29 cellular contexts compared by ENCODE assay signal in genomic region chr10:72954230-72954595, GRCh38. TPM values are rescaled to one million over a fixed set of nuclear protein-coding genes. Genes with fewer than 3 reads are reported as not detected.
DNase-seq lines count a peak whose midpoint lies in the region; ATAC-seq and TF ChIP-seq lines count a peak whose summit lies in the region.
"Had no signal": no experiment of that assay in that cellular context is flagged by ENCODE, and none has a peak within 500 bp of the region (broad histone marks: within the 10 kb centered on the region; RNA-seq: fewer than 3 reads in every experiment).

No MANE protein-coding gene starts in this region.

- H3K27ac Mint-ChIP-seq in H9: peak overlapping the region in 2 of 3 experiments; percentile 28 to 56; a peak in 2 of 7 replicates
- H3K27ac Mint-ChIP-seq: activated naive CD8-positive, alpha-beta T cell treated with anti-CD3 and anti-CD28 coated beads for 36 hours; activated T-cell treated with anti-CD3 and anti-CD28 coated beads, Interleukin-2, amount 50 U/mL, for 24 hours; immature natural killer cell; naive B cell; T-helper 1 cell treated with Interleukin-12 subunit alpha and Interleukin-12 subunit beta and Interleukin-4 antibody, amounts not matched to agents 30 μg/mL and 1 μg/mL, for 36 hours had no signal

- no peaks in the 10 kb centered on the region; the same call in 1 of the 2 replicates for H3K27me3 ChIP-seq in H9 (ENCODE audit: insufficient read depth, low read length)
- H3K27me3 ChIP-seq in duodenal mucosa (ENCODE audit: control insufficient read depth in 1 of 2, insufficient read depth in 2 of 2, low read length in 2 of 2): no peaks in the 10 kb centered on the region
- H3K27me3 ChIP-seq in lower lobe of right lung (ENCODE audit: low read depth): no peaks in the 10 kb centered on the region
- H3K27me3 ChIP-seq in smooth muscle cell (ENCODE audit: low read depth): no peaks in the 10 kb centered on the region
- H3K27me3 ChIP-seq: BLaER1 treated with 17β-estradiol and CSF1 and Interleukin-3, amounts not matched to agents 10 nM and 100 nM; left lung; thyroid gland had no signal

- WGBS in H9 (ENCODE audit: extremely low coverage, insufficient read length, low lambda C conversion rate): no CpG with 5 or more reads among the region's 8 CpGs
- 85% methylated on average over 8 of the region's 8 CpGs for WGBS in smooth muscle cell (ENCODE audit: low lambda C conversion rate)

- H3K9me3 Mint-ChIP-seq in H9: no peaks in the 10 kb centered on the region
- H3K9me3 Mint-ChIP-seq: activated naive CD8-positive, alpha-beta T cell treated with anti-CD3 and anti-CD28 coated beads for 36 hours; activated T-cell treated with anti-CD3 and anti-CD28 coated beads, Interleukin-2, amount 50 U/mL, for 24 hours; immature natural killer cell; naive B cell; T-helper 1 cell treated with Interleukin-12 subunit alpha and Interleukin-12 subunit beta and Interleukin-4 antibody, amounts not matched to agents 30 μg/mL and 1 μg/mL, for 36 hours had no signal

- no peak overlapping the region for H2BK20ac ChIP-seq in H9 (ENCODE audit: low read depth, low read length, poor library complexity, severe bottlenecking)

- intact Hi-C loops in lower lobe of right lung (cut with DNase I): no loop called here

- no peak overlapping the region for H3K4ac ChIP-seq in H9 (ENCODE audit: low read depth, low read length)

- H4K5ac ChIP-seq in H9 (ENCODE audit: insufficient read length, low read depth, low read length): no peak overlapping the region

- H4K8ac ChIP-seq in H9 (replicated peaks; ENCODE audit: insufficient read length, low read depth, low read length): no peak overlapping the region

- no peak overlapping the region for H3K27ac ChIP-seq in H9 (ENCODE audit: insufficient read length, low read depth, low read length)
- H3K27ac ChIP-seq in duodenal mucosa (ENCODE audit: low read depth, low read length): peak overlapping the region; percentile 64
- peak overlapping the region; percentile 46 for H3K27ac ChIP-seq in lower lobe of right lung
- H3K27ac ChIP-seq in smooth muscle cell (ENCODE audit: low read depth): no peak overlapping the region
- H3K27ac ChIP-seq: BLaER1 treated with 17β-estradiol and CSF1 and Interleukin-3, amounts not matched to agents 10 nM and 100 nM; epithelial cell of prostate; left lung; stomach; thyroid gland had no signal

- no peaks in the 10 kb centered on the region for H3K79me1 ChIP-seq in H9 (ENCODE audit: insufficient read depth, low read depth, low read length, poor library complexity, severe bottlenecking)

- no peaks in the 10 kb centered on the region for H3K79me2 ChIP-seq in H9 (ENCODE audit: insufficient read depth, low read length)
- no peaks in the 10 kb centered on the region for H3K79me2 ChIP-seq in smooth muscle cell (ENCODE audit: low read depth)

- no peaks in the 10 kb centered on the region for H3F3A ChIP-seq in smooth muscle cell (ENCODE audit: low read depth)

- H2BK12ac ChIP-seq in H9 (ENCODE audit: insufficient read length, low read depth, low read length): no peak overlapping the region

- H2AFZ ChIP-seq in H9 (ENCODE audit: low read length) (no peak overlapping the region), smooth muscle cell (ENCODE audit: low read depth) (no peak overlapping the region)

- no peak overlapping the region; the same call in 1 of the 2 replicates for H3K14ac ChIP-seq in H9 (ENCODE audit: insufficient read depth, low read length)

- no peak overlapping the region for H3K23ac ChIP-seq in H9 (ENCODE audit: insufficient read length, low read depth, low read length)

- H4K91ac ChIP-seq in H9 (ENCODE audit: insufficient read length, low read depth, low read length): no peak overlapping the region

- no peaks in the 10 kb centered on the region for H3K36me3 Mint-ChIP-seq in H9 (ENCODE audit: insufficient read depth in 1 of 3, low read depth in 3 of 3)
- H3K36me3 Mint-ChIP-seq: activated naive CD8-positive, alpha-beta T cell treated with anti-CD3 and anti-CD28 coated beads for 36 hours; immature natural killer cell; naive B cell had no signal

- H3K27me3 Mint-ChIP-seq in H9 (ENCODE audit: low read depth): no peaks in the 10 kb centered on the region; the same call in 1 of the 2 replicates

- peaks cover 31 to 34% of the 10 kb centered on the region in 2 experiments for H3K4me1 Mint-ChIP-seq in H9
- H3K4me1 Mint-ChIP-seq: activated naive CD8-positive, alpha-beta T cell treated with anti-CD3 and anti-CD28 coated beads for 36 hours; immature natural killer cell; naive B cell had no signal

- no peak for ATAC-seq in lower lobe of right lung
- ATAC-seq in HG03571 (IDR thresholded peaks at IDR 0.05; ENCODE audit: unreplicated experiment): no peak
- no peak for ATAC-seq in HG03457 (IDR thresholded peaks at IDR 0.05; ENCODE audit: unreplicated experiment)

- H2BK120ac ChIP-seq in H9 (ENCODE audit: low read depth, low read length, poor library complexity, severe bottlenecking): no peak overlapping the region

- H3K36me3 ChIP-seq in duodenal mucosa (ENCODE audit: control insufficient read depth in 1 of 2, insufficient read depth in 2 of 2, low read length in 2 of 2) (no peaks in the 10 kb centered on the region), lower lobe of right lung (no peaks in the 10 kb centered on the region), smooth muscle cell (ENCODE audit: low read depth) (no peaks in the 10 kb centered on the region)
- H3K36me3 ChIP-seq: BLaER1 treated with 17β-estradiol and CSF1 and Interleukin-3, amounts not matched to agents 10 nM and 100 nM; left lung; stomach; thyroid gland had no signal

- H3K9ac ChIP-seq in H9 (ENCODE audit: extremely low read depth, insufficient read length, low read length): no peak overlapping the region
- peak overlapping the region; percentile 70 to 73 for H3K9ac ChIP-seq in duodenal mucosa (ENCODE audit: low read depth in 1 of 2, low read length in 2 of 2)
- no peak overlapping the region for H3K9ac ChIP-seq in smooth muscle cell (ENCODE audit: low read depth)
- H3K9ac ChIP-seq: BLaER1 treated with 17β-estradiol and CSF1 and Interleukin-3, amounts not matched to agents 10 nM and 100 nM had no signal

- H3K9me3 ChIP-seq in H9 (ENCODE audit: control insufficient read depth, low read depth, low read length): no peaks in the 10 kb centered on the region
- no peaks in the 10 kb centered on the region for H3K9me3 ChIP-seq in duodenal mucosa (ENCODE audit: control insufficient read depth in 1 of 2, low read length in 2 of 2)
- H3K9me3 ChIP-seq in lower lobe of right lung: no peaks in the 10 kb centered on the region
- H3K9me3 ChIP-seq in smooth muscle cell (replicated peaks; ENCODE audit: low read depth): no peaks in the 10 kb centered on the region
- H3K9me3 ChIP-seq: BLaER1 treated with 17β-estradiol and CSF1 and Interleukin-3, amounts not matched to agents 10 nM and 100 nM; left lung; stomach; thyroid gland had no signal

- DNase-seq in H9 (no peak), lower lobe of right lung (no peak), smooth muscle cell (lab: John Stamatoyannopoulos, UW; ENCODE audit: unreplicated experiment) (no peak), NCI-H2081 (lab: John Stamatoyannopoulos, UW) (no peak)
- DNase-seq: activated effector memory CD4-positive, alpha-beta T cell treated with anti-CD3 and anti-CD28 coated beads, Interleukin-2, amount 50 U/mL, for 16 hours; activated naive CD8-positive, alpha-beta T cell treated with anti-CD3 and anti-CD28 coated beads for 36 hours; activated T-cell treated with anti-CD3 and anti-CD28 coated beads, Interleukin-2, amount 50 U/mL, for 24 hours; aorta; effector CD8-positive, alpha-beta T cell; GDM1; immature natural killer cell; naive B cell; NCI-H1694; NK-92 treated with Interleukin-12 subunit alpha and Interleukin-12 subunit beta, amount 100 ng/mL, for 24 hours; PC-3; stimulated activated CD8-positive, alpha-beta memory T cell treated with anti-CD3 and anti-CD28 coated beads, Interleukin-4, amount 100 ng/mL, for 48 hours; stomach had no signal

- H3T11ph ChIP-seq in H9 (ENCODE audit: low read length): no peak overlapping the region

- H3K4me2 ChIP-seq in H9 (ENCODE audit: insufficient read depth, insufficient read length, low read length): no peak overlapping the region
- H3K4me2 ChIP-seq in smooth muscle cell: no peak overlapping the region
- H3K4me2 ChIP-seq: BLaER1 treated with 17β-estradiol and CSF1 and Interleukin-3, amounts not matched to agents 10 nM and 100 nM had no signal

- no peaks in the 10 kb centered on the region for H3K23me2 ChIP-seq in H9 (ENCODE audit: insufficient read length, low read depth, low read length, poor library complexity, severe bottlenecking)

- H3K18ac ChIP-seq in H9 (ENCODE audit: insufficient read length, low read depth, low read length): no peak overlapping the region

- H2AK5ac ChIP-seq in H9 (ENCODE audit: insufficient read length, low read length): no peak overlapping the region

- no peaks in the 10 kb centered on the region; the same call in 1 of the 2 replicates for H3K4me1 ChIP-seq in H9 (ENCODE audit: insufficient read depth, low read length)
- peaks cover 11 to 14% of the 10 kb centered on the region in 2 donors for H3K4me1 ChIP-seq in duodenal mucosa (ENCODE audit: control insufficient read depth in 1 of 2, insufficient read depth in 2 of 2, low read length in 2 of 2)
- H3K4me1 ChIP-seq in lower lobe of right lung: no peaks in the 10 kb centered on the region
- H3K4me1 ChIP-seq in smooth muscle cell (ENCODE audit: low read depth): peaks cover 7% of the 10 kb centered on the region
- H3K4me1 ChIP-seq: BLaER1 treated with 17β-estradiol and CSF1 and Interleukin-3, amounts not matched to agents 10 nM and 100 nM; left lung; stomach; thyroid gland had no signal

- H4K20me1 ChIP-seq in H9 (ENCODE audit: control insufficient read depth, insufficient read depth, insufficient read length) (no peaks in the 10 kb centered on the region), smooth muscle cell (ENCODE audit: low read depth) (no peaks in the 10 kb centered on the region)
- H4K20me1 ChIP-seq: BLaER1 treated with 17β-estradiol and CSF1 and Interleukin-3, amounts not matched to agents 10 nM and 100 nM had no signal

- H3K56ac ChIP-seq in H9 (ENCODE audit: insufficient read length, low read depth, low read length): no peak overlapping the region

- H3K4me3 ChIP-seq in duodenal mucosa (ENCODE audit: low read depth in 1 of 2, low read length in 2 of 2) (peak overlapping the region; percentile 70 to 75), lower lobe of right lung (peak overlapping the region; percentile 31), smooth muscle cell (peak overlapping the region; percentile 35)
- H3K4me3 ChIP-seq: BLaER1 treated with 17β-estradiol and CSF1 and Interleukin-3, amounts not matched to agents 10 nM and 100 nM; left lung; stomach; thyroid gland had no signal

- no peak overlapping the region for H3K4me3 Mint-ChIP-seq in H9
- H3K4me3 Mint-ChIP-seq: activated naive CD8-positive, alpha-beta T cell treated with anti-CD3 and anti-CD28 coated beads for 36 hours; activated T-cell treated with anti-CD3 and anti-CD28 coated beads, Interleukin-2, amount 50 U/mL, for 24 hours; immature natural killer cell; naive B cell; T-helper 1 cell treated with Interleukin-12 subunit alpha and Interleukin-12 subunit beta and Interleukin-4 antibody, amounts not matched to agents 30 μg/mL and 1 μg/mL, for 36 hours had no signal

- TF ChIP-seq CTCF in H9 (conservative IDR thresholded peaks at IDR 0.05) (no peak), lower lobe of right lung (IDR thresholded peaks at IDR 0.05) (no peak), smooth muscle cell (IDR thresholded peaks at IDR 0.05; ENCODE audit: borderline replicate concordance, insufficient read depth, poor library complexity, severe bottlenecking) (no peak)

- no peak overlapping the region for H2BK15ac ChIP-seq in H9 (ENCODE audit: low read depth, low read length)

- H2BK5ac ChIP-seq in H9 (ENCODE audit: insufficient read length, low read length): no peak overlapping the region

RNA-seq across cellular contexts. Expression of gene PLA2G12B, which starts 0.4 kb away (rescaled TPM):
- total RNA-seq in H9 (2021) (not detected in 2 replicates), lower lobe of right lung (2.0 TPM), smooth muscle cell (not detected in 2 replicates)
- polyA plus RNA-seq in smooth muscle cell: not detected in 2 replicates
- total RNA-seq: activated naive CD8-positive, alpha-beta T cell treated with anti-CD3 and anti-CD28 coated beads for 36 hours; aorta; bronchial epithelial cell; HT-29; omental fat pad; PC-3; thyroid gland had no signal
- polyA plus RNA-seq: AG04450, immature natural killer cell, stomach had no signal

Comparison
In these comparisons a context has a peak if more than half of its experiments do, and no peak if none do; other contexts are left out.
1. H3K27ac ChIP-seq: peak in duodenal mucosa (single experiment) and lower lobe of right lung (single experiment); none in H9 (single experiment) and smooth muscle cell (single experiment).
2. H3K9ac ChIP-seq: peak in duodenal mucosa (2 of 2); none in H9 (single experiment) and smooth muscle cell (single experiment).
3. Peak in every context shown above with its lines, with median percentiles within 50 percentile points of each other: H3K4me3 ChIP-seq.